14 cellular contexts compared by ENCODE assay signal in genomic region chr3:8460050-8460708, GRCh38. TPM values are rescaled to one million over a fixed set of nuclear protein-coding genes. Genes with fewer than 3 reads are reported as not detected.
"Had no signal": no experiment of that assay in that cellular context is flagged by ENCODE, and none has a peak within 500 bp of the region (broad histone marks: within the 10 kb centered on the region; RNA-seq: fewer than 3 reads in every experiment).

No MANE protein-coding gene starts in this region.

- H3K4me3 ChIP-seq: lung, prostate gland had no signal

- H3K27ac ChIP-seq: prostate gland had no signal

- ATAC-seq: activated naive CD8-positive, alpha-beta T cell treated with anti-CD3 and anti-CD28 coated beads, Interleukin-2, amount 50 U/mL, for 24 hours; naive thymus-derived CD8-positive, alpha-beta T cell; Right ventricle myocardium inferior had no signal

- H3K9me3 ChIP-seq: prostate gland had no signal

- DNase-seq: activated CD4-positive, alpha-beta T cell treated with anti-CD3 and anti-CD28 coated beads for 48 hours; activated CD8-positive, alpha-beta memory T cell treated with anti-CD3 and anti-CD28 coated beads for 24 hours; activated naive CD4-positive, alpha-beta T cell treated with Interleukin-2 at 50 U/mL for 16 hours; activated naive CD8-positive, alpha-beta T cell treated with anti-CD3 and anti-CD28 coated beads, Interleukin-2, amount 50 U/mL, for 24 hours; dermis blood vessel endothelial cell; naive thymus-derived CD8-positive, alpha-beta T cell; stimulated activated CD4-positive, alpha-beta T cell treated with anti-CD3 and anti-CD28 coated beads, Interleukin-15, amount 100 ng/mL, for 24 hours; stimulated activated CD4-positive, alpha-beta T cell treated with anti-CD3 and anti-CD28 coated beads, Interleukin-4, amount 100 ng/mL, for 4 hours; trophoblast cell had no signal

- H3K27ac Mint-ChIP-seq: activated naive CD8-positive, alpha-beta T cell treated with anti-CD3 and anti-CD28 coated beads, Interleukin-2, amount 50 U/mL, for 24 hours; naive thymus-derived CD8-positive, alpha-beta T cell; T-helper 1 cell treated with Interleukin-12 subunit alpha and Interleukin-12 subunit beta and Interleukin-4 antibody, amounts not matched to agents 30 μg/mL and 1 μg/mL, for 36 hours had no signal

- H3K9me3 Mint-ChIP-seq: activated naive CD8-positive, alpha-beta T cell treated with anti-CD3 and anti-CD28 coated beads, Interleukin-2, amount 50 U/mL, for 24 hours; central memory CD8-positive, alpha-beta T cell; T-helper 1 cell treated with Interleukin-12 subunit alpha and Interleukin-12 subunit beta and Interleukin-4 antibody, amounts not matched to agents 30 μg/mL and 1 μg/mL, for 36 hours had no signal

- H3K4me1 Mint-ChIP-seq: activated naive CD8-positive, alpha-beta T cell treated with anti-CD3 and anti-CD28 coated beads, Interleukin-2, amount 50 U/mL, for 24 hours; central memory CD8-positive, alpha-beta T cell; naive thymus-derived CD8-positive, alpha-beta T cell had no signal

- H3K36me3 ChIP-seq: prostate gland had no signal

- H3K4me3 Mint-ChIP-seq: activated naive CD8-positive, alpha-beta T cell treated with anti-CD3 and anti-CD28 coated beads, Interleukin-2, amount 50 U/mL, for 24 hours; central memory CD8-positive, alpha-beta T cell; naive thymus-derived CD8-positive, alpha-beta T cell; T-helper 1 cell treated with Interleukin-12 subunit alpha and Interleukin-12 subunit beta and Interleukin-4 antibody, amounts not matched to agents 30 μg/mL and 1 μg/mL, for 36 hours had no signal

- H3K36me3 Mint-ChIP-seq: naive thymus-derived CD8-positive, alpha-beta T cell had no signal

- H3K4me1 ChIP-seq: prostate gland had no signal

RNA-seq across cellular contexts. Expression of gene LMCD1, which starts 41.4 kb away (rescaled TPM):
- total RNA-seq: naive thymus-derived CD8-positive, alpha-beta T cell had no signal
